ENCODE assay signal across 9 cellular contexts in genomic region chr2:46549159-46549902, GRCh38. TPM values are rescaled to one million over a fixed set of nuclear protein-coding genes. Genes with fewer than 3 reads are reported as not detected.
DNase-seq lines count a peak whose midpoint lies in the region; ATAC-seq and TF ChIP-seq lines count a peak whose summit lies in the region.
"Had no signal": no experiment of that assay in that cellular context is flagged by ENCODE, and none has a peak within 500 bp of the region (broad histone marks: within the 10 kb centered on the region; RNA-seq: fewer than 3 reads in every experiment).

No MANE protein-coding gene starts in this region.

- H3K4me1 ChIP-seq in spleen: peaks cover 59 to 100% (median 84%) of the 10 kb centered on the region in 6 donors
- peaks cover 11 to 24% of the 10 kb centered on the region in 2 donors for H3K4me1 ChIP-seq in thyroid gland
- H3K4me1 ChIP-seq: body of pancreas had no signal

- H3K4me3 ChIP-seq in GM08714 (ENCODE audit: low read length) (peak overlapping the region; percentile 0; the same call in 1 of the 2 replicates), dorsolateral prefrontal cortex (peak overlapping the region in 4 of 59 donors; percentile 0 to 21 (median 3)), spleen (peak overlapping the region in 1 of 8 donors; percentile 45), thyroid gland (replicated peaks in 1 of 3) (no peak overlapping the region)
- H3K4me3 ChIP-seq: body of pancreas had no signal

- TF ChIP-seq CTCF in dorsolateral prefrontal cortex (IDR thresholded peaks at IDR 0.05 in 54 of 56, conservative IDR thresholded peaks at IDR 0.05 in 2 of 56; ENCODE audit: low read depth in 1 of 56, partially characterized antibody in 56 of 56) (no peak), spleen (IDR thresholded peaks at IDR 0.05 in 8 of 11, conservative IDR thresholded peaks at IDR 0.05 in 3 of 11) (no peak), thyroid gland (IDR thresholded peaks at IDR 0.05) (no peak)

- intact Hi-C loops in dorsolateral prefrontal cortex (cut with DNase I) (loop anchor here in 1 of 2 donors (5.0 kb wide), 1 partner anchor 252 kb away; the partner anchor contains the start of gene EPAS1), spleen (cut with DNase I; ENCODE audit: low total_unique reads) (no loop called here), thyroid gland (cut with DNase I) (no loop called here)

- peak overlapping the region in 46 of 59 donors; percentile 5 to 81 (median 45) for H3K27ac ChIP-seq in dorsolateral prefrontal cortex
- H3K27ac ChIP-seq in spleen: peak overlapping the region; percentile 10 to 97 (median 76)
- H3K27ac ChIP-seq in thyroid gland: no peak overlapping the region
- H3K27ac ChIP-seq: body of pancreas had no signal

- ATAC-seq in HG02885 (IDR thresholded peaks at IDR 0.05; ENCODE audit: poor library complexity, unreplicated experiment): peak; percentile 26
- ATAC-seq: body of pancreas had no signal

- 54 to 71% (median 63%) methylated on average over 12 to 13 of the region's 13 CpGs for WGBS in spleen, 5 donors
- 82 to 86% methylated on average over 12 to 13 of the region's 13 CpGs for WGBS in thyroid gland, 2 donors

- DNase-seq in dorsolateral prefrontal cortex (no peak), spleen (no peak), NCI-H748 (lab: John Stamatoyannopoulos, UW; ENCODE audit: unreplicated experiment) (no peak), thyroid gland (no peak)
- DNase-seq in activated CD8-positive, alpha-beta memory T cell treated with anti-CD3 and anti-CD28 coated beads, Interleukin-2, amount 50 U/mL, for 4 hours: no peak
- DNase-seq: body of pancreas; stimulated activated CD8-positive, alpha-beta memory T cell treated with anti-CD3 and anti-CD28 coated beads, Interleukin-4, amount 100 ng/mL, for 48 hours had no signal

- H3K36me3 ChIP-seq in spleen (peaks cover 0 to 77% (median 2%) of the 10 kb centered on the region in 6 donors), thyroid gland (no peaks in the 10 kb centered on the region)

- TF ChIP-seq POLR2A in spleen (IDR thresholded peaks at IDR 0.05) (no peak), thyroid gland (IDR thresholded peaks at IDR 0.05) (no peak)

- H3K9me3 ChIP-seq in spleen: no peaks in the 10 kb centered on the region
- H3K9me3 ChIP-seq in thyroid gland: no peaks in the 10 kb centered on the region
- H3K9me3 ChIP-seq: body of pancreas had no signal

- H3K27me3 ChIP-seq in dorsolateral prefrontal cortex: no peaks in the 10 kb centered on the region
- no peaks in the 10 kb centered on the region for H3K27me3 ChIP-seq in spleen (replicated peaks in 1 of 7)
- no peaks in the 10 kb centered on the region for H3K27me3 ChIP-seq in thyroid gland
- H3K27me3 ChIP-seq: body of pancreas had no signal

RNA-seq across cellular contexts. Expression of gene ATP6V1E2, which starts 7.0 kb away (rescaled TPM):
- total RNA-seq in dorsolateral prefrontal cortex (10 to 100 TPM in 106 of 120 experiments, 1 to 10 TPM in 14; 6.8 to 27.5 (median 13.6) TPM), spleen (1 to 10 TPM; 2.8 to 6.6 (median 4.8) TPM), thyroid gland (10 to 100 TPM in 1 of 4 donors, 1 to 10 TPM in 3; 4.2 to 11.4 (median 6.7) TPM)
- polyA plus RNA-seq in spleen: 1 to 10 TPM; 2.6 to 5.5 (median 4.7) TPM

RNA-seq across cellular contexts. Expression of gene RHOQ, which starts 7.0 kb away (rescaled TPM):
- total RNA-seq in dorsolateral prefrontal cortex (100 to 1,000 TPM in 7 of 120 experiments, 10 to 100 TPM in 113; 44.1 to 164 (median 72.2) TPM), spleen (100 to 1,000 TPM in 4 of 7 donors, 10 to 100 TPM in 3; 83.4 to 126 (median 110) TPM), thyroid gland (100 to 1,000 TPM in 2 of 4 donors, 10 to 100 TPM in 2; 85.1 to 114 (median 103) TPM)
- 10 to 100 TPM; 32.6 to 44.4 (median 33.7) TPM for polyA plus RNA-seq in spleen

Comparison
In these comparisons a context has a peak if more than half of its experiments do, and no peak if none do; other contexts are left out.
1. H3K27ac ChIP-seq: peak in dorsolateral prefrontal cortex (46 of 59) and spleen (8 of 8); none in thyroid gland (0 of 3).